In the genomic region with DNA sequence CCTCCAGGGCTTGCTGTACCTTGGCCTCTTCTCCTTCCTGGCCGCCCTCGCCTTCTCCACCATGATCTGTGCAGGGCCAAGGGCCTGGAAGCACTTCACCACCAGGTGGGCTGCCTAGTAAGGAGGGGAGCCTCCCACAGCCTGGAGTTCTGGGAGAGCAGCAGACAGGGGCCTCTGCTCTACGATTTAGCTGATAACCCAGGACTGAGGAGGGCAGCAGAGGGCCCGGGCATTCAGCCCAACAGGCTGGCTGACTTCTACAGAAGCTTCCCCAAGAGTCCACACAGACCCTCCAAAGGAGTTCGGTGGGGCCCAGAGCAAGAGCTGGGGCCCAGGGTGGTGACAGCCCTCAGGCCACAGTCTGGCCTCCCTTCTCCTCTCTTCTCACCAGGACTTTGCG, we compare ENCODE assay signal across 21 cellular contexts. TPM values are rescaled to one million over a fixed set of nuclear protein-coding genes. Genes with fewer than 3 reads are reported as not detected.
"Had no signal": no experiment of that assay in that cellular context is flagged by ENCODE, and none has a peak within 500 bp of the region (broad histone marks: within the 10 kb centered on the region; RNA-seq: fewer than 3 reads in every experiment).

No MANE protein-coding gene starts in this region.

- H3K4me2 ChIP-seq: hepatocyte had no signal

- H3K36me3 Mint-ChIP-seq: natural killer cell treated with Interleukin-12 subunit alpha and Interleukin-12 subunit beta and Interleukin-15 and Interleukin-18, amount 100 ng/mL, for 72 hours had no signal

- ATAC-seq: foreskin keratinocyte; left colon; left ventricle myocardium superior; natural killer cell treated with Interleukin-12 subunit alpha and Interleukin-12 subunit beta and Interleukin-15 and Interleukin-18, amount 100 ng/mL, for 72 hours; psoas muscle; sciatic nerve had no signal

- H2AFZ ChIP-seq: hepatocyte had no signal

- H3K36me3 ChIP-seq: colonic mucosa had no signal

- DNase-seq: colonic mucosa; dermis blood vessel endothelial cell; foreskin keratinocyte; left colon; left ventricle myocardium superior; mesenchymal stem cell; midbrain; psoas muscle; retina; spleen; stimulated activated CD4-positive, alpha-beta T cell treated with anti-CD3 and anti-CD28 coated beads, Interleukin-15, amount 100 ng/mL, for 24 hours; stimulated activated CD4-positive, alpha-beta T cell treated with anti-CD3 and anti-CD28 coated beads, Interleukin-1b, Interleukin-23, amount 100 ng/mL, for 48 hours; stimulated activated CD4-positive, alpha-beta T cell treated with anti-CD3 and anti-CD28 coated beads, Interleukin-4, amount 100 ng/mL, for 4 hours; stimulated activated naive CD4-positive, alpha-beta T cell; stomach; trophoblast cell had no signal

- H3K27me3 Mint-ChIP-seq: natural killer cell treated with Interleukin-12 subunit alpha and Interleukin-12 subunit beta and Interleukin-15 and Interleukin-18, amount 100 ng/mL, for 72 hours had no signal

- H3K27ac Mint-ChIP-seq: natural killer cell treated with Interleukin-12 subunit alpha and Interleukin-12 subunit beta and Interleukin-15 and Interleukin-18, amount 100 ng/mL, for 72 hours had no signal

- H3K4me3 ChIP-seq: colonic mucosa, hepatocyte, lung, psoas muscle, spleen, stomach had no signal

- H3K9me3 ChIP-seq: colonic mucosa, psoas muscle, spleen, stomach had no signal

- H3K4me3 Mint-ChIP-seq: natural killer cell treated with Interleukin-12 subunit alpha and Interleukin-12 subunit beta and Interleukin-15 and Interleukin-18, amount 100 ng/mL, for 72 hours had no signal

- H3K27ac ChIP-seq: colonic mucosa, foreskin keratinocyte, hepatocyte, psoas muscle, spleen, stomach had no signal

- H3K27me3 ChIP-seq: colonic mucosa, foreskin keratinocyte, hepatocyte, spleen, stomach had no signal

- H3K4me1 ChIP-seq: colonic mucosa, foreskin keratinocyte, psoas muscle, spleen, stomach had no signal

- H3K9me3 Mint-ChIP-seq: natural killer cell treated with Interleukin-12 subunit alpha and Interleukin-12 subunit beta and Interleukin-15 and Interleukin-18, amount 100 ng/mL, for 72 hours had no signal

RNA-seq across cellular contexts. Expression of gene DNAI2, which starts 21.8 kb away (rescaled TPM):
- polyA plus RNA-seq: endothelial cell of umbilical vein, foreskin keratinocyte, hepatocyte, psoas muscle, stomach had no signal
